Comparison of ENCODE assay signal across 11 cellular contexts in the genomic region with DNA sequence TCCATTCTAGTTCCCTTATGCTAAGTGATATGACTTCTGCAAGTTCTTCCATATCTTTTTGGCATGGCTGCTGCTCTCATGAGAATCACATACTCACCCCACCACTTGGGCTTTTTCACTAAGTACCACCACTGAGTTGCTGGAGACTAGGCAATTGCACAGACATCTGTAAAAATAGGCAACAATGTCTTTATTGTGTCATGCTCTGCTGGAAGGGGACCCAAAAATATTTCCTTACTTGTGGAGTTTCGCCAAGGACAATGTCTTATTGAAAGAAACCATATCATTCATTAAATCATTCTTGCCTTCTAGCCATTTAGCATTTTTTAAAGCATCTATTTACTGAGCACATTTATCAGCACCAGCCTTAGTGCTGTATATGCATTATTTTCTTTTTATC. TPM values are rescaled to one million over a fixed set of nuclear protein-coding genes. Genes with fewer than 3 reads are reported as not detected.
"Had no signal": no experiment of that assay in that cellular context is flagged by ENCODE, and none has a peak within 500 bp of the region (broad histone marks: within the 10 kb centered on the region; RNA-seq: fewer than 3 reads in every experiment).

No MANE protein-coding gene starts in this region.

- H3K4me1 ChIP-seq: HAP-1 had no signal

- FAIRE-seq: HepG2 had no signal

- ATAC-seq: HCT116, HepG2 had no signal

- H3K4me3 ChIP-seq: GM23248, HAP-1 had no signal

- H3K9me3 ChIP-seq: HAP-1 had no signal

- H2AFZ ChIP-seq: GM23248 had no signal

- DNase-seq: GM23248, GOT3, H7, HFFc6 had no signal

- H3K36me3 ChIP-seq: HAP-1 had no signal

- H3K27ac ChIP-seq: GM23248, HL-60 had no signal

- H3K9ac ChIP-seq: GM23248 had no signal

RNA-seq across cellular contexts. Expression of gene ASZ1, which starts 17.4 kb away (rescaled TPM):
- total RNA-seq: GM23248, H7, HepG2, HFFc6, HT1080 had no signal
- polyA plus RNA-seq: GM23248, HepG2, IgD-negative memory B cell had no signal

RNA-seq across cellular contexts. Expression of gene CFTR, which starts 35.2 kb away (rescaled TPM):
- total RNA-seq: GM23248, H4, HepG2, HFFc6, HT1080 had no signal
- polyA plus RNA-seq: GM23248, HepG2, IgD-negative memory B cell had no signal
